9 cellular contexts compared by ENCODE assay signal in the genomic region with DNA sequence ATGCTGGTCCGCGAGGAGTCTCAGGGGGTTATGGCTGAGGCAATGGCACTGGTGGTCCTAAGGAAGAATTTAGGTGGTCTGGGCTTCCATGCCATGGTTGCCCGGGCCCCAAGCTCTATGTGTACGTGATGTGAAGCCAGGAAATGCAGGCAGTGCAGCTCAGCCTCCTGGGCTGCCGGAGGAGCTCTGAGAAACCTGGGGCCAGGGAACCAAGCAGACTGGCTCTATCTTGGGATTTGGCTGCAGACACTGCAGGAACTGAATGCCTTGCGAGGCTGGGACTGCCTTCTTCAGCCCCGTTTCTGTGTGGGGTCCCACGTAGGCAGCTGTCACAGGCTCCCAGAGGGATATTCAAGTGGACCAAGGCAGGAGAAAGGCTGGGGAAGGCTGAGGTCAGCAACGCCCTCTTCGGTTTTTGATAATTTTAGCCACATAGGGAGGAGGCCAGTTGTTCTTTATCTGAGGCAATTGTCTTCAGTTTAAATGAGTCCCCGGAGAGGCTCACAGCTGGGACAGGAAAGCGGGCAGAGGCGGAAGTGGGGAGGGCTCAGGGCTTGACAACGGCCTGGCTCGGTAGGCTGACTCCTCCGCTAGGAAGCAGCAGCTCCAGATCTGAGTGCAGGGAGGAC.
DNase-seq lines count a peak whose midpoint lies in the region; ATAC-seq, FAIRE-seq and TF ChIP-seq lines count a peak whose summit lies in the region.
"Had no signal": no experiment of that assay in that cellular context is flagged by ENCODE, and none has a peak within 500 bp of the region (broad histone marks: within the 10 kb centered on the region; RNA-seq: fewer than 3 reads in every experiment).

No MANE protein-coding gene starts in this region.

- peaks cover 79% of the 10 kb centered on the region for H3K4me1 ChIP-seq in HepG2 (ENCODE audit: insufficient read depth, low read length)

- in situ Hi-C loops in HepG2 (cut with HindIII; ENCODE audit: extremely low pct_ligation_motif_present, low pct_unique_long_range_greater_than_20kb), result no loop called here

- no peak for TF ChIP-seq POLR2A in HepG2 (IDR thresholded peaks at IDR 0.05; ENCODE audit: insufficient read depth in 1 of 2, low read depth in 2 of 2, low read length in 2 of 2)

- H3K27ac Mint-ChIP-seq in activated naive CD4-positive, alpha-beta T cell treated with anti-CD3 and anti-CD28 coated beads for 36 hours, result no peak overlapping the region
- H3K27ac Mint-ChIP-seq: activated naive CD4-positive, alpha-beta T cell treated with anti-CD3 and anti-CD28 coated beads, Interleukin-2, amount 50 U/mL, for 24 hours had no signal

- no peaks in the 10 kb centered on the region for H3K9me3 ChIP-seq in HepG2 (ENCODE audit: low read length)

- BruUV-seq in HepG2 (replicated peaks; lab: Mats Ljungman, UMichigan), result TSS peak; percentile 86

- no peaks in the 10 kb centered on the region for H3K79me2 ChIP-seq in HepG2 (ENCODE audit: insufficient read depth, low read length)

- H3K9ac ChIP-seq in HepG2 (ENCODE audit: insufficient read depth, low read depth, low read length), result peak overlapping the region; percentile 60

- POLR2A ChIA-PET in HepG2 (lab: Yijun Ruan, JAX), result interaction anchor here (0.7 to 7.9 kb wide), 27 partner anchors 8 to 110 kb away, joined by 3 to 233 read pairs (median 6); a partner anchor contains a TSS

- H4K20me1 ChIP-seq in HepG2 (ENCODE audit: insufficient read depth, low read length), result no peaks in the 10 kb centered on the region

- H3K27ac ChIP-seq in HepG2 (ENCODE audit: extremely low read length, insufficient read depth, low read length), result peak overlapping the region; percentile 69

- no peak for TF ChIP-seq EP300 in HepG2 (IDR thresholded peaks at IDR 0.05; ENCODE audit: low read depth in 2 of 2, low read length in 2 of 2)
- no peak for TF ChIP-seq EP300 in HepG2 (CRISPR knock-in tag; IDR thresholded peaks at IDR 0.05; ENCODE audit: borderline replicate concordance)

- no peak for FAIRE-seq in HepG2 (lab: Jason Lieb, UNC)

- H3K4me3 Mint-ChIP-seq in activated naive CD4-positive, alpha-beta T cell treated with anti-CD3 and anti-CD28 coated beads for 36 hours, result no peak overlapping the region
- H3K4me3 Mint-ChIP-seq: activated naive CD4-positive, alpha-beta T cell treated with anti-CD3 and anti-CD28 coated beads, Interleukin-2, amount 50 U/mL, for 24 hours had no signal

- ATAC-seq in GM18508 (IDR thresholded peaks at IDR 0.05; ENCODE audit: insufficient read depth, unreplicated experiment), result peak; percentile 40
- peak; percentile 69 for ATAC-seq in HG02610 (IDR thresholded peaks at IDR 0.05; ENCODE audit: unreplicated experiment)
- ATAC-seq in HepG2, result peak; percentile 38

- H3K4me3 ChIP-seq in HepG2 (replicated peaks in 1 of 3; ENCODE audit: insufficient read depth in 1 of 3, low read depth in 2 of 3, low read length in 3 of 3), result peak overlapping the region in 1 of 3 experiments; percentile 56; a peak in 2 of 6 replicates

- no peaks in the 10 kb centered on the region for H3K9me3 Mint-ChIP-seq in activated naive CD4-positive, alpha-beta T cell treated with anti-CD3 and anti-CD28 coated beads for 36 hours
- H3K9me3 Mint-ChIP-seq: activated naive CD4-positive, alpha-beta T cell treated with anti-CD3 and anti-CD28 coated beads, Interleukin-2, amount 50 U/mL, for 24 hours had no signal

- no peaks in the 10 kb centered on the region for H3K36me3 Mint-ChIP-seq in activated naive CD4-positive, alpha-beta T cell treated with anti-CD3 and anti-CD28 coated beads for 36 hours (ENCODE audit: low read depth)
- H3K36me3 Mint-ChIP-seq: activated naive CD4-positive, alpha-beta T cell treated with anti-CD3 and anti-CD28 coated beads, Interleukin-2, amount 50 U/mL, for 24 hours had no signal

- H2AFZ ChIP-seq in HepG2 (ENCODE audit: low read length), result peak overlapping the region; percentile 1

- TF ChIP-seq CTCF in HepG2 (CRISPR knock-in tag; IDR thresholded peaks at IDR 0.05), result no peak

- intact Hi-C loops in HepG2 (cut with micrococcal nuclease; ENCODE audit: unreplicated experiment), result loop anchor here (1.0 to 5.0 kb wide), 5 partner anchors 14 to 113 kb away; no protein-coding TSS in a partner anchor
- intact Hi-C loops in activated naive CD4-positive, alpha-beta T cell treated with anti-CD3 and anti-CD28 coated beads for 36 hours (cut with micrococcal nuclease), result no loop called here

- no peaks in the 10 kb centered on the region for H3K4me1 Mint-ChIP-seq in activated naive CD4-positive, alpha-beta T cell treated with anti-CD3 and anti-CD28 coated beads for 36 hours (ENCODE audit: low read depth)
- H3K4me1 Mint-ChIP-seq: activated naive CD4-positive, alpha-beta T cell treated with anti-CD3 and anti-CD28 coated beads, Interleukin-2, amount 50 U/mL, for 24 hours had no signal

- H3K27me3 Mint-ChIP-seq in activated naive CD4-positive, alpha-beta T cell treated with anti-CD3 and anti-CD28 coated beads for 36 hours (ENCODE audit: low read depth), result peaks cover 4% of the 10 kb centered on the region
- H3K27me3 Mint-ChIP-seq: activated naive CD4-positive, alpha-beta T cell treated with anti-CD3 and anti-CD28 coated beads, Interleukin-2, amount 50 U/mL, for 24 hours had no signal

- 69% methylated on average over 16 of the region's 16 CpGs for WGBS in HepG2 (ENCODE audit: low lambda C conversion rate)

- H3K4me2 ChIP-seq in HepG2 (ENCODE audit: low read depth, low read length), result peak overlapping the region; percentile 80

- CTCF ChIA-PET in HepG2 (lab: Yijun Ruan, JAX; ENCODE audit: low intra/inter-chr PET ratio, low total read pairs), result interaction anchor here (1.2 to 1.6 kb wide), 2 partner anchors 75 to 81 kb away, joined by 3 read pairs; no protein-coding TSS in a partner anchor
- CTCF ChIA-PET in activated naive CD4-positive, alpha-beta T cell treated with anti-CD3 and anti-CD28 coated beads for 36 hours (lab: Charles Lee), result no interaction called here

- no peak for TF ChIP-seq RAD21 in HepG2 (CRISPR knock-in tag; IDR thresholded peaks at IDR 0.05)

- no peaks in the 10 kb centered on the region; a peak in 1 of 5 replicates for H3K27me3 ChIP-seq in HepG2 (ENCODE audit: control insufficient read depth in 1 of 2, insufficient read depth in 2 of 2, low read length in 2 of 2)

- DNase-seq in OCI-M1 (lab: John Stamatoyannopoulos, UW) (peak; percentile 85), HepG2 (ENCODE audit: low spot score) (no peak), NK-92 (lab: John Stamatoyannopoulos, UW; ENCODE audit: unreplicated experiment) (no peak), KG1 (lab: John Stamatoyannopoulos, UW) (no peak)
- no peak for DNase-seq in stimulated activated CD4-positive, alpha-beta T cell treated with anti-CD3 and anti-CD28 coated beads, Interleukin-2, amount 100 ng/mL, for 48 hours
- DNase-seq in activated naive CD4-positive, alpha-beta T cell treated with anti-CD3 and anti-CD28 coated beads for 36 hours, result no peak

- H3K36me3 ChIP-seq in HepG2 (replicated peaks in 1 of 2; ENCODE audit: control insufficient read depth in 1 of 2, insufficient read depth in 2 of 2, low read length in 2 of 2), result no peaks in the 10 kb centered on the region

TF ChIP-seq in HepG2, 621 proteins besides CTCF, POLR2A, EP300 and RAD21 (continues in another document):
- no peak for TF ChIP-seq SCMH1 (CRISPR knock-in tag; IDR thresholded peaks at IDR 0.05; ENCODE audit: borderline replicate concordance)
- no peak for TF ChIP-seq ZNF589 (CRISPR knock-in tag; conservative IDR thresholded peaks at IDR 0.05)
- 0 out of 2 replicates have a peak, but pooled peaks have one; percentile 12 for TF ChIP-seq NR2F2 (IDR thresholded peaks at IDR 0.05; ENCODE audit: borderline replicate concordance, low read depth)
- TF ChIP-seq ZNF619 (CRISPR knock-in tag; IDR thresholded peaks at IDR 0.05), result 0 out of 2 replicates have a peak, but pooled peaks have one; percentile 4
- no peak for TF ChIP-seq SATB2 (CRISPR knock-in tag; IDR thresholded peaks at IDR 0.05)
- TF ChIP-seq, protein P1, sequence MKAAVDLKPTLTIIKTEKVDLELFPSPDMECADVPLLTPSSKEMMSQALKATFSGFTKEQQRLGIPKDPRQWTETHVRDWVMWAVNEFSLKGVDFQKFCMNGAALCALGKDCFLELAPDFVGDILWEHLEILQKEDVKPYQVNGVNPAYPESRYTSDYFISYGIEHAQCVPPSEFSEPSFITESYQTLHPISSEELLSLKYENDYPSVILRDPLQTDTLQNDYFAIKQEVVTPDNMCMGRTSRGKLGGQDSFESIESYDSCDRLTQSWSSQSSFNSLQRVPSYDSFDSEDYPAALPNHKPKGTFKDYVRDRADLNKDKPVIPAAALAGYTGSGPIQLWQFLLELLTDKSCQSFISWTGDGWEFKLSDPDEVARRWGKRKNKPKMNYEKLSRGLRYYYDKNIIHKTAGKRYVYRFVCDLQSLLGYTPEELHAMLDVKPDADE (CRISPR knock-in tag; IDR thresholded peaks at IDR 0.05), result no peak
- no peak for TF ChIP-seq ZFP90 (CRISPR knock-in tag; IDR thresholded peaks at IDR 0.05; ENCODE audit: borderline replicate concordance)
- TF ChIP-seq POGZ (CRISPR knock-in tag; IDR thresholded peaks at IDR 0.05), result no peak
- TF ChIP-seq SP4 (CRISPR knock-in tag; IDR thresholded peaks at IDR 0.05), result no peak
- no peak for TF ChIP-seq ZNF615 (CRISPR knock-in tag; IDR thresholded peaks at IDR 0.05; ENCODE audit: borderline replicate concordance)
- no peak for TF ChIP-seq HDAC6 (IDR thresholded peaks at IDR 0.05; ENCODE audit: low read depth, low read length)
- TF ChIP-seq JDP2 (CRISPR knock-in tag; IDR thresholded peaks at IDR 0.05; ENCODE audit: borderline replicate concordance), result no peak
